In the genomic region with DNA sequence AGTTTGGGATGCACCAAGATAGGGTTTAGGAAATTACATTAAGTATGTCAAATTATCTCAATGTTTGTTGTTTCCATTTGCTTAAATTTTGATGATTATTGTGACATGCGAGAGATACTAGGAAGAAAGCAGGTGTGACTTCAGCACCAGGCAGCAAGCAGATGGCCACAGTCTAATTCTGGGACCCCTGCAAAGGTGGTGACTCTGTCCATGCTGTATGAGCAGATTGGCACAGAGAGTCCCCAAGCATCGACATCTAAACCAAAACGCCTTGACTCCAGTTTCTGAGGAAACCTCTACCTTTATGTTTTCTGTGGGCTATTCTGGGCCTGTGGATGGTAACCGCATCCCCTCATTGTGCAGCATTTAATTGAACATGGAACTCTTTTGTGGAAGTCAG, we compare ENCODE assay signal across 29 cellular contexts.
"Had no signal": no experiment of that assay in that cellular context is flagged by ENCODE, and none has a peak within 500 bp of the region (broad histone marks: within the 10 kb centered on the region; RNA-seq: fewer than 3 reads in every experiment).

No MANE protein-coding gene starts in this region.

- H3K4me1 ChIP-seq: parathyroid adenoma, psoas muscle, right lobe of liver, sigmoid colon, stomach, thyroid gland, tibial nerve, upper lobe of left lung, vagina had no signal

- H3K4me1 Mint-ChIP-seq: stimulated activated effector memory CD8-positive, alpha-beta T cell treated with anti-CD3 and anti-CD28 coated beads, Interleukin-12 subunit alpha, Interleukin-12 subunit beta, amount 100 ng/mL, for 72 hours; stimulated activated naive B cell treated with anti-CD40 and anti-IgM and Interleukin-4, amounts not matched to agents 10 μg/mL and 1 μg/mL and 100 μg/mL, for 72 hours had no signal

- H3K4me3 ChIP-seq: ovary, psoas muscle, right lobe of liver, sigmoid colon, stomach, thoracic aorta, thyroid gland, tibial nerve, upper lobe of left lung, vagina had no signal

- H3K9ac ChIP-seq: parathyroid adenoma had no signal

- H3K27me3 Mint-ChIP-seq: natural killer cell treated with Interleukin-12 subunit alpha and Interleukin-12 subunit beta and Interleukin-15 and Interleukin-18, amount 100 ng/mL, for 72 hours; progenitor cell of endocrine pancreas; stimulated activated naive B cell treated with anti-CD40 and anti-IgM and Interleukin-4, amounts not matched to agents 10 μg/mL and 1 μg/mL and 100 μg/mL, for 72 hours; stimulated activated naive CD8-positive, alpha-beta T cell treated with anti-CD3 and anti-CD28 coated beads, Interleukin-15, Interleukin-2, amounts not matched to agents 100 ng/mL and 50 ng/mL, for 24 hours had no signal

- H3K36me3 Mint-ChIP-seq: natural killer cell treated with Interleukin-12 subunit alpha and Interleukin-12 subunit beta and Interleukin-15 and Interleukin-18, amount 100 ng/mL, for 72 hours; stimulated activated effector memory CD8-positive, alpha-beta T cell treated with anti-CD3 and anti-CD28 coated beads, Interleukin-12 subunit alpha, Interleukin-12 subunit beta, amount 100 ng/mL, for 72 hours; stimulated activated naive B cell treated with anti-CD40 and anti-IgM and Interleukin-4, amounts not matched to agents 10 μg/mL and 1 μg/mL and 100 μg/mL, for 72 hours had no signal

- DNase-seq: nephron progenitor cell; occipital lobe; ovary; posterior cingulate gyrus; psoas muscle; right cardiac atrium; right lobe of liver; sigmoid colon; small intestine; stimulated activated CD4-positive, alpha-beta T cell treated with anti-CD3 and anti-CD28 coated beads, Interleukin-15, amount 100 ng/mL, for 24 hours; stimulated activated CD4-positive, alpha-beta T cell treated with anti-CD3 and anti-CD28 coated beads, Interleukin-2, amount 100 ng/mL, for 24 hours; stimulated activated CD4-positive, alpha-beta T cell treated with anti-CD3 and anti-CD28 coated beads, Interleukin-2, amount 100 ng/mL, for 48 hours; stimulated activated CD4-positive, alpha-beta T cell treated with anti-CD3 and anti-CD28 coated beads, Interleukin-4, amount 100 ng/mL, for 24 hours; stimulated activated naive B cell treated with anti-CD40 and anti-IgM and Interleukin-4, amounts not matched to agents 10 μg/mL and 1 μg/mL and 100 μg/mL, for 72 hours; stimulated activated naive CD4-positive, alpha-beta T cell treated with Interleukin-2 at 50 U/mL for 16 hours; stomach; thyroid gland; trophoblast cell; upper lobe of left lung had no signal

- H2AFZ ChIP-seq: parathyroid adenoma had no signal

- H3K36me3 ChIP-seq: ovary, right lobe of liver, sigmoid colon, stomach, thoracic aorta, thyroid gland, tibial nerve, upper lobe of left lung, vagina had no signal

- H3K27me3 ChIP-seq: ovary, right lobe of liver, sigmoid colon, stomach, thyroid gland, tibial nerve, upper lobe of left lung, vagina had no signal

- H3K9me3 ChIP-seq: ovary, psoas muscle, right lobe of liver, sigmoid colon, stomach, thoracic aorta, thyroid gland, tibial nerve, upper lobe of left lung, vagina had no signal

- H3K9me3 Mint-ChIP-seq: nephron progenitor cell, neural crest cell had no signal

- H3K27ac ChIP-seq: ovary, parathyroid adenoma, psoas muscle, right lobe of liver, sigmoid colon, stomach, thoracic aorta, thyroid gland, tibial nerve, upper lobe of left lung, vagina had no signal

- H3K4me3 Mint-ChIP-seq: natural killer cell treated with Interleukin-12 subunit alpha and Interleukin-12 subunit beta and Interleukin-15 and Interleukin-18, amount 100 ng/mL, for 72 hours; nephron progenitor cell; neural crest cell; stimulated activated effector memory CD8-positive, alpha-beta T cell treated with anti-CD3 and anti-CD28 coated beads, Interleukin-12 subunit alpha, Interleukin-12 subunit beta, amount 100 ng/mL, for 72 hours; stimulated activated naive B cell treated with anti-CD40 and anti-IgM and Interleukin-4, amounts not matched to agents 10 μg/mL and 1 μg/mL and 100 μg/mL, for 72 hours; stimulated activated naive CD8-positive, alpha-beta T cell treated with anti-CD3 and anti-CD28 coated beads, Interleukin-15, Interleukin-2, amounts not matched to agents 100 ng/mL and 50 ng/mL, for 24 hours had no signal

- H3K79me2 ChIP-seq: parathyroid adenoma had no signal

- H3K27ac Mint-ChIP-seq: natural killer cell treated with Interleukin-12 subunit alpha and Interleukin-12 subunit beta and Interleukin-15 and Interleukin-18, amount 100 ng/mL, for 72 hours; nephron progenitor cell; progenitor cell of endocrine pancreas; stimulated activated effector memory CD8-positive, alpha-beta T cell treated with anti-CD3 and anti-CD28 coated beads, Interleukin-12 subunit alpha, Interleukin-12 subunit beta, amount 100 ng/mL, for 72 hours; stimulated activated naive B cell treated with anti-CD40 and anti-IgM and Interleukin-4, amounts not matched to agents 10 μg/mL and 1 μg/mL and 100 μg/mL, for 72 hours; stimulated activated naive CD8-positive, alpha-beta T cell treated with anti-CD3 and anti-CD28 coated beads, Interleukin-15, Interleukin-2, amounts not matched to agents 100 ng/mL and 50 ng/mL, for 24 hours had no signal

- ATAC-seq: natural killer cell treated with Interleukin-12 subunit alpha and Interleukin-12 subunit beta and Interleukin-15 and Interleukin-18, amount 100 ng/mL, for 72 hours; psoas muscle; right cardiac atrium; right lobe of liver; stimulated activated effector memory CD8-positive, alpha-beta T cell treated with anti-CD3 and anti-CD28 coated beads, Interleukin-12 subunit alpha, Interleukin-12 subunit beta, amount 100 ng/mL, for 72 hours; stimulated activated naive B cell treated with anti-CD40 and anti-IgM and Interleukin-4, amounts not matched to agents 10 μg/mL and 1 μg/mL and 100 μg/mL, for 72 hours had no signal

- FAIRE-seq: small intestine, urothelium cell line had no signal
